24 cellular contexts compared by ENCODE assay signal in genomic region chr2:235406420-235406819, GRCh38.
DNase-seq lines count a peak whose midpoint lies in the region; ATAC-seq and TF ChIP-seq lines count a peak whose summit lies in the region.
"Had no signal": no experiment of that assay in that cellular context is flagged by ENCODE, and none has a peak within 500 bp of the region (broad histone marks: within the 10 kb centered on the region; RNA-seq: fewer than 3 reads in every experiment).

No MANE protein-coding gene starts in this region.

- peaks cover 21% of the 10 kb centered on the region for H3K27me3 Mint-ChIP-seq in activated T-cell treated with anti-CD3 and anti-CD28 coated beads, Interleukin-2, amount 50 U/mL, for 24 hours

- H3K9ac ChIP-seq in HCT116 (ENCODE audit: low read length) = no peak overlapping the region

- H3K4me3 Mint-ChIP-seq in activated T-cell treated with anti-CD3 and anti-CD28 coated beads, Interleukin-2, amount 50 U/mL, for 24 hours = no peak overlapping the region
- H3K4me3 Mint-ChIP-seq: activated naive CD8-positive, alpha-beta T cell treated with anti-CD3 and anti-CD28 coated beads, Interleukin-2, amount 50 U/mL, for 24 hours; CD14-positive monocyte; mesothelial cell of epicardium; naive thymus-derived CD8-positive, alpha-beta T cell; stimulated activated effector memory CD8-positive, alpha-beta T cell treated with anti-CD3 and anti-CD28 coated beads, Interleukin-12 subunit alpha, Interleukin-12 subunit beta, amount 100 ng/mL, for 72 hours; T-helper 1 cell treated with Interleukin-12 subunit alpha and Interleukin-12 subunit beta and Interleukin-4 antibody, amounts not matched to agents 30 μg/mL and 1 μg/mL, for 36 hours had no signal

- RAD21 ChIA-PET in HCT116 (lab: Charles Lee; ENCODE audit: low non-redundant PET in 1 of 2, low total read pairs in 2 of 2, uncharacterized antibody in 2 of 2, unreplicated experiment in 2 of 2) = no interaction called here

- H3K9me2 ChIP-seq in HCT116 (ENCODE audit: insufficient read depth) = no peaks in the 10 kb centered on the region

- no peaks in the 10 kb centered on the region for H3K9me3 ChIP-seq in HCT116 (ENCODE audit: control insufficient read depth in 1 of 2, insufficient read depth in 1 of 2, low read depth in 1 of 2, low read length in 2 of 2)
- H3K9me3 ChIP-seq: spleen had no signal

- ATAC-seq in HCT116 (no peak), HG03439 (IDR thresholded peaks at IDR 0.05; ENCODE audit: unreplicated experiment) (no peak), HG03196 (IDR thresholded peaks at IDR 0.05; ENCODE audit: unreplicated experiment) (no peak)
- ATAC-seq: activated naive CD8-positive, alpha-beta T cell treated with anti-CD3 and anti-CD28 coated beads, Interleukin-2, amount 50 U/mL, for 24 hours; naive thymus-derived CD8-positive, alpha-beta T cell; right cardiac atrium; stimulated activated effector memory CD8-positive, alpha-beta T cell treated with anti-CD3 and anti-CD28 coated beads, Interleukin-12 subunit alpha, Interleukin-12 subunit beta, amount 100 ng/mL, for 72 hours had no signal

- TF ChIP-seq CTCF in HCT116 (IDR thresholded peaks at IDR 0.05 in 2 of 3, conservative IDR thresholded peaks at IDR 0.05 in 1 of 3; ENCODE audit: borderline replicate concordance in 1 of 3, insufficient read depth in 1 of 3, low read depth in 2 of 3, low read length in 2 of 3) = no peak

- TF ChIP-seq POLR2A in HCT116 (IDR thresholded peaks at IDR 0.05; ENCODE audit: borderline replicate concordance, extremely low read depth, insufficient read depth, insufficient read length) = no peak

- TF ChIP-seq RAD21 in HCT116 (IDR thresholded peaks at IDR 0.05; ENCODE audit: low read depth) = no peak

- POLR2A ChIA-PET in HCT116 (lab: Charles Lee) = no interaction called here

- H2AFZ ChIP-seq in HCT116 (ENCODE audit: low read depth, low read length, poor library complexity, severe bottlenecking) = no peak overlapping the region

- no peaks in the 10 kb centered on the region for H3K27me3 ChIP-seq in HCT116 (ENCODE audit: insufficient read depth, low read length)
- H3K27me3 ChIP-seq: spleen had no signal

- no TSS peak for BruUV-seq in HCT116 (replicated peaks; lab: Mats Ljungman, UMichigan)

- CTCF ChIA-PET in HCT116 (lab: Charles Lee) = no interaction called here

- no peak overlapping the region for H3K27ac ChIP-seq in HCT116 (ENCODE audit: low read depth, low read length)
- H3K27ac ChIP-seq: SK-N-MC had no signal

- H3K4me3 ChIP-seq in HCT116 (replicated peaks in 1 of 2; ENCODE audit: low read depth in 1 of 2, low read length in 2 of 2) = no peak overlapping the region
- H3K4me3 ChIP-seq: SK-N-MC, spleen had no signal

- DNase-seq in HCT116 (ENCODE audit: low read depth, low spot score) (no peak), NCI-H2196 treated with DMSO at 0.1 percent for 48 hours (lab: John Stamatoyannopoulos, UW; ENCODE audit: unreplicated experiment) (peak; percentile 62), fibroblast of peridontal ligament (ENCODE audit: extremely low read depth) (peak; percentile 8), renal cortical epithelial cell (ENCODE audit: low read depth) (peak; percentile 48)
- DNase-seq in activated T-cell treated with anti-CD3 and anti-CD28 coated beads, Interleukin-2, amount 50 U/mL, for 24 hours = no peak
- DNase-seq: activated CD4-positive, alpha-beta T cell treated with anti-CD3 and anti-CD28 coated beads for 1 hour; activated naive CD8-positive, alpha-beta T cell treated with anti-CD3 and anti-CD28 coated beads, Interleukin-2, amount 50 U/mL, for 24 hours; activated T-cell treated with anti-CD3 and anti-CD28 coated beads, Interleukin-2, amount 50 U/mL, for 1 hour; Calu3; IMR-90; naive thymus-derived CD8-positive, alpha-beta T cell; NCI-H1105; NCI-H187 treated with DMSO at 0.1 percent for 48 hours; NCI-H446; right cardiac atrium; spleen; stimulated activated CD4-positive, alpha-beta T cell treated with anti-CD3 and anti-CD28 coated beads, Interleukin-4, amount 100 ng/mL, for 1 hour had no signal

- no peaks in the 10 kb centered on the region for H4K20me1 ChIP-seq in HCT116 (ENCODE audit: insufficient read depth)

- H3K4me1 ChIP-seq in HCT116 (ENCODE audit: control insufficient read depth in 1 of 2, insufficient read depth in 2 of 2, low read length in 2 of 2) = no peaks in the 10 kb centered on the region; a peak in 1 of 4 replicates

- no peaks in the 10 kb centered on the region for H3K36me3 Mint-ChIP-seq in activated T-cell treated with anti-CD3 and anti-CD28 coated beads, Interleukin-2, amount 50 U/mL, for 24 hours (ENCODE audit: low read depth)
- H3K36me3 Mint-ChIP-seq: CD14-positive monocyte; mesothelial cell of epicardium; naive thymus-derived CD8-positive, alpha-beta T cell; stimulated activated effector memory CD8-positive, alpha-beta T cell treated with anti-CD3 and anti-CD28 coated beads, Interleukin-12 subunit alpha, Interleukin-12 subunit beta, amount 100 ng/mL, for 72 hours had no signal

- no peak overlapping the region for H3K4me2 ChIP-seq in HCT116 (ENCODE audit: low read length)

- intact Hi-C loops in HCT116 (cut with micrococcal nuclease) = no loop called here

- H3K4me1 Mint-ChIP-seq in activated T-cell treated with anti-CD3 and anti-CD28 coated beads, Interleukin-2, amount 50 U/mL, for 24 hours (ENCODE audit: low read depth) = no peaks in the 10 kb centered on the region
- H3K4me1 Mint-ChIP-seq: activated naive CD8-positive, alpha-beta T cell treated with anti-CD3 and anti-CD28 coated beads, Interleukin-2, amount 50 U/mL, for 24 hours; CD14-positive monocyte; naive thymus-derived CD8-positive, alpha-beta T cell; stimulated activated effector memory CD8-positive, alpha-beta T cell treated with anti-CD3 and anti-CD28 coated beads, Interleukin-12 subunit alpha, Interleukin-12 subunit beta, amount 100 ng/mL, for 72 hours had no signal

- no peaks in the 10 kb centered on the region for H3K9me3 Mint-ChIP-seq in activated T-cell treated with anti-CD3 and anti-CD28 coated beads, Interleukin-2, amount 50 U/mL, for 24 hours
- H3K9me3 Mint-ChIP-seq: activated naive CD8-positive, alpha-beta T cell treated with anti-CD3 and anti-CD28 coated beads, Interleukin-2, amount 50 U/mL, for 24 hours; stimulated activated effector memory CD8-positive, alpha-beta T cell treated with anti-CD3 and anti-CD28 coated beads, Interleukin-12 subunit alpha, Interleukin-12 subunit beta, amount 100 ng/mL, for 72 hours; T-helper 1 cell treated with Interleukin-12 subunit alpha and Interleukin-12 subunit beta and Interleukin-4 antibody, amounts not matched to agents 30 μg/mL and 1 μg/mL, for 36 hours had no signal

- no peaks in the 10 kb centered on the region for H3K79me2 ChIP-seq in HCT116 (ENCODE audit: insufficient read depth, low read length)

- H3K27ac Mint-ChIP-seq in activated T-cell treated with anti-CD3 and anti-CD28 coated beads, Interleukin-2, amount 50 U/mL, for 24 hours = no peak overlapping the region
- H3K27ac Mint-ChIP-seq: activated naive CD8-positive, alpha-beta T cell treated with anti-CD3 and anti-CD28 coated beads, Interleukin-2, amount 50 U/mL, for 24 hours; mesothelial cell of epicardium; naive thymus-derived CD8-positive, alpha-beta T cell; stimulated activated effector memory CD8-positive, alpha-beta T cell treated with anti-CD3 and anti-CD28 coated beads, Interleukin-12 subunit alpha, Interleukin-12 subunit beta, amount 100 ng/mL, for 72 hours; T-helper 1 cell treated with Interleukin-12 subunit alpha and Interleukin-12 subunit beta and Interleukin-4 antibody, amounts not matched to agents 30 μg/mL and 1 μg/mL, for 36 hours had no signal

- H3K36me3 ChIP-seq in HCT116 (ENCODE audit: control insufficient read depth in 1 of 2, insufficient read depth in 2 of 2, low read length in 2 of 2) = no peaks in the 10 kb centered on the region
- H3K36me3 ChIP-seq: spleen had no signal

TF ChIP-seq in HCT116, 20 proteins besides CTCF, POLR2A, EP300 and RAD21 (continues in another document):
- TF ChIP-seq TCF7L2 (IDR thresholded peaks at IDR 0.05; ENCODE audit: borderline replicate concordance, extremely low read depth, insufficient read depth, insufficient read length) (peak; percentile 17), ZBTB33 (IDR thresholded peaks at IDR 0.05; ENCODE audit: extremely low read depth, insufficient replicate concordance, low read length) (no peak), SP1 (IDR thresholded peaks at IDR 0.05; ENCODE audit: low read depth) (no peak), CEBPB (IDR thresholded peaks at IDR 0.05; ENCODE audit: low read depth) (no peak)

Comparison
In these comparisons a context has a peak if more than half of its experiments do, and no peak if none do; other contexts are left out.
1. DNase-seq: peak in NCI-H2196 treated with DMSO at 0.1 percent for 48 hours (single experiment), fibroblast of peridontal ligament (single experiment) and renal cortical epithelial cell (single experiment); none in HCT116 (single experiment) and activated T-cell treated with anti-CD3 and anti-CD28 coated beads, Interleukin-2, amount 50 U/mL, for 24 hours (single experiment).